Comparison of ENCODE assay signal across 8 cellular contexts in genomic region chr10:63630928-63631685, GRCh38.
DNase-seq lines count a peak whose midpoint lies in the region; ATAC-seq, FAIRE-seq and TF ChIP-seq lines count a peak whose summit lies in the region.

No MANE protein-coding gene starts in this region.

- H3K27me3 ChIP-seq in mononuclear cell (ENCODE audit: insufficient read depth, low read length), result no peaks in the 10 kb centered on the region

- peak overlapping the region; percentile 92 for H3K4me3 Mint-ChIP-seq in central memory CD8-positive, alpha-beta T cell

- peak; percentile 1 for ATAC-seq in central memory CD8-positive, alpha-beta T cell (replicated peaks; ENCODE audit: extremely low read depth, poor library complexity, severe bottlenecking)
- ATAC-seq in GM21737 (IDR thresholded peaks at IDR 0.05; ENCODE audit: unreplicated experiment) (no peak), HG02970 (IDR thresholded peaks at IDR 0.05; ENCODE audit: low FRiP score, unreplicated experiment) (no peak)

- peaks cover 37% of the 10 kb centered on the region for H3K4me1 ChIP-seq in mononuclear cell (ENCODE audit: insufficient read depth, low read length)

- no peaks in the 10 kb centered on the region for H3K36me3 ChIP-seq in KOPT-K1 (ENCODE audit: insufficient read depth, low read length)

- H3K4me1 Mint-ChIP-seq in central memory CD8-positive, alpha-beta T cell, result peaks cover 17% of the 10 kb centered on the region

- H3K9me3 Mint-ChIP-seq in central memory CD8-positive, alpha-beta T cell, result no peaks in the 10 kb centered on the region

- no peak for FAIRE-seq in RCC 7860 (lab: Jason Lieb, UNC)

- peak overlapping the region; percentile 39 for H3K27ac Mint-ChIP-seq in central memory CD8-positive, alpha-beta T cell (ENCODE audit: low read depth)

- H3K9me3 ChIP-seq in KOPT-K1 (ENCODE audit: insufficient read depth, low read length, poor library complexity, severe bottlenecking), result no peaks in the 10 kb centered on the region
- H3K9me3 ChIP-seq in mononuclear cell (ENCODE audit: low read depth, low read length), result no peaks in the 10 kb centered on the region

- H3K27me3 Mint-ChIP-seq in central memory CD8-positive, alpha-beta T cell, result no peaks in the 10 kb centered on the region

- peak; percentile 72 for DNase-seq in AG09309 (ENCODE audit: low read depth)
- no peak for DNase-seq in central memory CD8-positive, alpha-beta T cell (ENCODE audit: low spot score in 2 of 2)
- no peak for DNase-seq in RCC 7860 (ENCODE audit: low spot score)
- no peak for DNase-seq in NCI-H146 (lab: John Stamatoyannopoulos, UW)

- H3K27ac ChIP-seq in KOPT-K1 (ENCODE audit: low read depth, low read length, poor library complexity, severe bottlenecking), result peak overlapping the region; percentile 67

- peaks cover 7% of the 10 kb centered on the region for H3K36me3 Mint-ChIP-seq in central memory CD8-positive, alpha-beta T cell (ENCODE audit: insufficient read depth)

- H3K4me3 ChIP-seq in AG09309 (ENCODE audit: control insufficient read depth, low read depth, low read length), result peak overlapping the region; percentile 56
- H3K4me3 ChIP-seq in mononuclear cell (ENCODE audit: low read length), result peak overlapping the region; percentile 69

- TF ChIP-seq CTCF in AG09309 (IDR thresholded peaks at IDR 0.05; ENCODE audit: control insufficient read depth, insufficient read depth, low read depth, low read length, missing control alignments), result no peak
